8 cellular contexts compared by ENCODE assay signal in genomic region chr3:56915969-56916586, GRCh38.
DNase-seq lines count a peak whose midpoint lies in the region; ATAC-seq and TF ChIP-seq lines count a peak whose summit lies in the region.

No MANE protein-coding gene starts in this region.

- TF ChIP-seq CTCF in GM06990 (IDR thresholded peaks at IDR 0.05; ENCODE audit: insufficient read depth, low read length, poor library complexity, severe bottlenecking): no peak

- DNase-seq in GM06990 (ENCODE audit: extremely low read depth, insufficient read length): peak; percentile 72
- peak; percentile 27 to 46 for DNase-seq in NCI-H187 (lab: John Stamatoyannopoulos, UW)
- peak; percentile 57 for DNase-seq in activated T-cell treated with anti-CD3 and anti-CD28 coated beads for 24 hours (ENCODE audit: low read depth)
- DNase-seq in left lobe of liver (ENCODE audit: low spot score): no peak
- peak; percentile 49 to 73 for DNase-seq in stimulated activated CD8-positive, alpha-beta memory T cell treated with anti-CD3 and anti-CD28 coated beads, Interleukin-7, amount 100 ng/mL, for 48 hours (ENCODE audit: extremely low read depth in 1 of 2, low read depth in 1 of 2)
- DNase-seq in HK-2 (ENCODE audit: unreplicated experiment): no peak
- no peak for DNase-seq in NCI-H1930 (lab: John Stamatoyannopoulos, UW)

- ATAC-seq in GM21825 (IDR thresholded peaks at IDR 0.05; ENCODE audit: unreplicated experiment) (peak; percentile 48), left lobe of liver (peak; percentile 64)

- H3K27me3 ChIP-seq in GM06990 (replicated peaks; ENCODE audit: control insufficient read depth, insufficient read depth, low read length): no peaks in the 10 kb centered on the region

- peak overlapping the region; percentile 61 for H3K4me3 ChIP-seq in GM06990 (replicated peaks; ENCODE audit: low read depth, low read length)

- no peaks in the 10 kb centered on the region for H3K36me3 ChIP-seq in GM06990 (ENCODE audit: control insufficient read depth, insufficient read depth, low read length)

Comparison
In these comparisons a context has a peak if more than half of its experiments do, and no peak if none do; other contexts are left out.
1. DNase-seq: peak in GM06990 (single experiment), NCI-H187 (2 of 2), activated T-cell treated with anti-CD3 and anti-CD28 coated beads for 24 hours (single experiment) and stimulated activated CD8-positive, alpha-beta memory T cell treated with anti-CD3 and anti-CD28 coated beads, Interleukin-7, amount 100 ng/mL, for 48 hours (2 of 2); none in left lobe of liver (single experiment), HK-2 (single experiment) and NCI-H1930 (0 of 2).